ENCODE assay signal across 8 cellular contexts in the genomic region with DNA sequence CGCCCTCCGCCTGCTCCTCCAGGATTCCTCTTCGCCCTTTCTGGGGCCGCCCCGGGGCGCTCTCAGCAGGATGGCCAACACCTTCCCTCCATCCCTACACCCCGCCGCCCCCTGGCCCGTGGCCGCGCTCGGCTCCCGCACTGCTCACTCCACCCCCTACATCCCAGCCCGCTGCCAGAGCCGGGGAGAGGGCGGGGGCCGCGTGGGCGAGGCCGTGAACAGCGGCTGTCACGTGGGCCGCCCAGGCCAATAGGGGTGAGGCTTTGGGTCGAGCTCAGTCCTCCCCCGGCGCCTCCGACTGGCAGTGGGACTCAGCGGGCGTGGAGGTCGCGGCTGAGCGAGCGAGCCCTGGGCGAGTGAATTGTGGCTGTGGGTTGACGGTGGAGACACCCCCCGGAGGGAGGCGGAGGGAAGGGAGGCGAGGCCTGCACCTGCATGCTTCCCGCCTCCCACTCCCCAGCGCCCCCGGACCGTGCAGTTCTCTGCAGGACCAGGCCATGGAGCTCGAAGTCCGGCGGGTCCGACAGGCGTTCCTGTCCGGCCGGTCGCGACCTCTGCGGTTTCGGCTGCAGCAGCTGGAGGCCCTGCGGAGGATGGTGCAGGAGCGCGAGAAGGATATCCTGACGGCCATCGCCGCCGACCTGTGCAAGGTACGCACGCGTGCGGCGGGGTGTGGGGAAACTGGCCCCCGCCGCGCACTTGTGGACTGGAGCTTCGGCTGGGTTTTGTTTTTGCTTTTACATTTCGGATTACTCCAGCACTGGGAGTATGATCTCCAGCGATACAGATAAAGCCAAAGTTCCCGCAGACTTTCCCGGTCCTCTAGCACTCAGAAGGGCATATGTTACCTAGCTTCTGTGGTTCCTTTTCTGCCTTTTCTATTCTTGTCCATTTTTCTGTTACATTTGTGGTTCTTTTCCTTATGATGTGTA. TPM values are rescaled to one million over a fixed set of nuclear protein-coding genes. Genes with fewer than 3 reads are reported as not detected.
A peak's percentile ranks its signal among the peaks of the same experiment; 100 is the strongest.
DNase-seq lines count a peak whose midpoint lies in the region; ATAC-seq and TF ChIP-seq lines count a peak whose summit lies in the region.

TSS of gene ALDH3A2 (plus strand) at position 277 of the 932 bp plus-strand sequence. CDS start at position 498, 221 bp downstream.

- H3K4me3 ChIP-seq in HAP-1 (peak within 1 kb of the TSS; percentile 65), MM.1S (ENCODE audit: low read length) (peak within 1 kb of the TSS; percentile 73), fibroblast of the aortic adventitia (ENCODE audit: low read depth, low read length) (peak within 1 kb of the TSS; percentile 84)

- peak within 1 kb of the TSS; percentile 65 for H3K27ac ChIP-seq in MM.1S (ENCODE audit: low read length)

- peaks cover 55% of the 10 kb centered on the region for H3K4me1 Mint-ChIP-seq in nephron progenitor cell
- peaks cover 54% of the 10 kb centered on the region for H3K4me1 Mint-ChIP-seq in stimulated activated naive CD8-positive, alpha-beta T cell treated with anti-CD3 and anti-CD28 coated beads, Interleukin-15, amount 100 ng/mL, for 72 hours

- peak within 1 kb of the TSS; percentile 91 for H3K4me2 ChIP-seq in MM.1S (ENCODE audit: low read depth, low read length)

- peak within 1 kb of the TSS; percentile 97 for H3K27ac Mint-ChIP-seq in nephron progenitor cell
- peak within 1 kb of the TSS; percentile 98 for H3K27ac Mint-ChIP-seq in stimulated activated naive CD8-positive, alpha-beta T cell treated with anti-CD3 and anti-CD28 coated beads, Interleukin-15, amount 100 ng/mL, for 72 hours

- H3K4me3 Mint-ChIP-seq in nephron progenitor cell: peak within 1 kb of the TSS; percentile 92
- H3K4me3 Mint-ChIP-seq in stimulated activated naive CD8-positive, alpha-beta T cell treated with anti-CD3 and anti-CD28 coated beads, Interleukin-15, amount 100 ng/mL, for 72 hours: peak within 1 kb of the TSS; percentile 98 to 99

- TF ChIP-seq CTCF in MM.1S (IDR thresholded peaks at IDR 0.05; ENCODE audit: low read length) (peak; percentile 24), fibroblast of the aortic adventitia (IDR thresholded peaks at IDR 0.05; ENCODE audit: insufficient read depth, low read length) (peak; percentile 36), nephron progenitor cell (IDR thresholded peaks at IDR 0.05) (no peak)

- peak; percentile 96 for ATAC-seq in stimulated activated naive CD8-positive, alpha-beta T cell treated with anti-CD3 and anti-CD28 coated beads, Interleukin-15, amount 100 ng/mL, for 72 hours

- peak within 1 kb of the TSS; percentile 71 for H3K9ac ChIP-seq in MM.1S (ENCODE audit: low read length)

- in situ Hi-C loops in HAP-1 (cut with MboI; ENCODE audit: low sequenced_read_pairs): loop anchor here (25.0 kb wide), 1 partner anchor 661 kb away; no protein-coding TSS in a partner anchor

- H3K36me3 ChIP-seq in HAP-1 (replicated peaks): peaks cover 19% of the 10 kb centered on the region
- H3K36me3 ChIP-seq in MM.1S (replicated peaks; ENCODE audit: insufficient read depth, low read length): no peaks in the 10 kb centered on the region; the same call in 1 of the 2 replicates

- no peaks in the 10 kb centered on the region for H3K9me2 ChIP-seq in MM.1S (replicated peaks; ENCODE audit: insufficient read depth, low read length)

- H4K20me1 ChIP-seq in MM.1S (ENCODE audit: insufficient read depth, low read length): no peaks in the 10 kb centered on the region

- peaks cover 24% of the 10 kb centered on the region for H3F3A ChIP-seq in MM.1S (ENCODE audit: insufficient read depth, low read length)

- H3K9me3 ChIP-seq in HAP-1 (0 out of 2 replicates have a peak, but pooled peaks cover 2% of the 10 kb centered on the region), MM.1S (replicated peaks; ENCODE audit: insufficient read depth, low read length) (no peaks in the 10 kb centered on the region)

- H3K9me3 Mint-ChIP-seq in nephron progenitor cell: peaks cover 11% of the 10 kb centered on the region
- no peaks in the 10 kb centered on the region for H3K9me3 Mint-ChIP-seq in stimulated activated naive CD8-positive, alpha-beta T cell treated with anti-CD3 and anti-CD28 coated beads, Interleukin-15, amount 100 ng/mL, for 72 hours

- H3K4me1 ChIP-seq in HAP-1 (peaks cover 27% of the 10 kb centered on the region), MM.1S (ENCODE audit: low read length) (peaks cover 21% of the 10 kb centered on the region)

- H3K27me3 Mint-ChIP-seq in nephron progenitor cell (ENCODE audit: low read depth, poor library complexity): peaks cover 3% of the 10 kb centered on the region
- H3K27me3 Mint-ChIP-seq in stimulated activated naive CD8-positive, alpha-beta T cell treated with anti-CD3 and anti-CD28 coated beads, Interleukin-15, amount 100 ng/mL, for 72 hours: no peaks in the 10 kb centered on the region

- DNase-seq in GF-D8 (lab: John Stamatoyannopoulos, UW): peak; percentile 61
- peak; percentile 93 to 98 for DNase-seq in HAP-1 (ENCODE audit: low spot score in 2 of 2)
- DNase-seq in MM.1S: peak; percentile 97
- DNase-seq in SIG-M5 treated with dmso at 0.1 percent for 504 hours (lab: John Stamatoyannopoulos, UW; ENCODE audit: unreplicated experiment): peak; percentile 90
- peak; percentile 93 for DNase-seq in activated gamma-delta T cell (lab: John Stamatoyannopoulos, UW)
- DNase-seq in fibroblast of the aortic adventitia (ENCODE audit: low read depth): peak; percentile 91
- peak; percentile 97 for DNase-seq in nephron progenitor cell
- peak; percentile 96 for DNase-seq in stimulated activated naive CD8-positive, alpha-beta T cell treated with anti-CD3 and anti-CD28 coated beads, Interleukin-15, amount 100 ng/mL, for 72 hours

- H3K36me3 Mint-ChIP-seq in nephron progenitor cell (ENCODE audit: low read depth): peaks cover 23% of the 10 kb centered on the region

- no peaks in the 10 kb centered on the region for H3K27me3 ChIP-seq in HAP-1 (ENCODE audit: low read depth)
- no peaks in the 10 kb centered on the region for H3K27me3 ChIP-seq in MM.1S (replicated peaks; ENCODE audit: insufficient read depth, low read length)

- peak within 1 kb of the TSS; percentile 78 for H2AFZ ChIP-seq in MM.1S (ENCODE audit: low read length)

- peaks cover 37% of the 10 kb centered on the region for H3K79me2 ChIP-seq in MM.1S (ENCODE audit: low read length)

RNA-seq across cellular contexts. Expression of gene ALDH3A2, which starts in this region (rescaled TPM):
- total RNA-seq in fibroblast of the aortic adventitia (ENCODE audit: low replicate concordance): 59.7 and 165 TPM in 2 replicates

Comparison
In these comparisons a context has a peak if more than half of its experiments do, and no peak if none do; other contexts are left out.
1. Peak in every context shown above with its lines: DNase-seq, ATAC-seq, H3K4me3 ChIP-seq and H3K27ac ChIP-seq.